Comparison of ENCODE assay signal across 15 cellular contexts in genomic region chr17:63275968-63276349, GRCh38.
DNase-seq lines count a peak whose midpoint lies in the region; ATAC-seq and TF ChIP-seq lines count a peak whose summit lies in the region.
"Had no signal": no experiment of that assay in that cellular context is flagged by ENCODE, and none has a peak within 500 bp of the region (broad histone marks: within the 10 kb centered on the region; RNA-seq: fewer than 3 reads in every experiment).

No MANE protein-coding gene starts in this region.

- peak overlapping the region; percentile 55 for H3K27ac ChIP-seq in AG04450 (ENCODE audit: low read depth, low read length)
- H3K27ac ChIP-seq in left lung = peak overlapping the region; percentile 21 to 42
- H3K27ac ChIP-seq: neural progenitor cell, stomach, VCaP had no signal

- DNase-seq in AG04450 (ENCODE audit: low read depth, low spot score) (no peak), LHCN-M2 (ENCODE audit: low read depth) (peak; percentile 54), left lung (no peak), lower leg skin (ENCODE audit: low spot score in 2 of 2) (no peak)
- DNase-seq: effector memory CD8-positive, alpha-beta T cell; NCI-H187 treated with DMSO at 0.1 percent for 48 hours; NCI-H510A treated with DMSO at 0.1 percent for 48 hours; retina; stomach had no signal

- H3K27me3 Mint-ChIP-seq in activated T-helper 17 cell treated with anti-CD3 and anti-CD28 coated beads, Interleukin-2, amount 50 U/mL, for 72 hours = no peaks in the 10 kb centered on the region
- H3K27me3 Mint-ChIP-seq: effector memory CD8-positive, alpha-beta T cell had no signal

- H3K9me3 ChIP-seq in AG04450 (ENCODE audit: control insufficient read depth, insufficient read depth, low read length) (no peaks in the 10 kb centered on the region), left lung (no peaks in the 10 kb centered on the region)
- H3K9me3 ChIP-seq: stomach had no signal

- CTCF ChIA-PET in AG04450 (lab: Charles Lee) = no interaction called here

- WGBS in lower leg skin, 2 donors = 60 to 65% methylated on average over 2 of the region's 2 CpGs

- H3K27ac Mint-ChIP-seq in activated T-helper 17 cell treated with anti-CD3 and anti-CD28 coated beads, Interleukin-2, amount 50 U/mL, for 72 hours = peak overlapping the region; percentile 23
- H3K27ac Mint-ChIP-seq: effector memory CD8-positive, alpha-beta T cell; neural progenitor cell had no signal

- H3K4me3 Mint-ChIP-seq in activated T-helper 17 cell treated with anti-CD3 and anti-CD28 coated beads, Interleukin-2, amount 50 U/mL, for 72 hours = no peak overlapping the region
- H3K4me3 Mint-ChIP-seq: effector memory CD8-positive, alpha-beta T cell; neural progenitor cell had no signal

- peaks cover 0 to 43% of the 10 kb centered on the region in 2 donors for H3K4me1 ChIP-seq in left lung

- no peak overlapping the region for H3K4me3 ChIP-seq in AG04450 (ENCODE audit: low read depth, low read length)
- no peak overlapping the region for H3K4me3 ChIP-seq in left lung
- H3K4me3 ChIP-seq in lower leg skin (ENCODE audit: low read depth, poor library complexity, severe bottlenecking) = no peak overlapping the region
- H3K4me3 ChIP-seq: neural progenitor cell, stomach had no signal

- H3K27me3 ChIP-seq in AG04450 (ENCODE audit: control insufficient read depth, insufficient read depth, low read length) (no peaks in the 10 kb centered on the region), left lung (no peaks in the 10 kb centered on the region)
- H3K27me3 ChIP-seq: neural progenitor cell, stomach had no signal

- intact Hi-C loops in left lung (cut with DNase I) = no loop called here
- intact Hi-C loops in lower leg skin (cut with DNase I; ENCODE audit: low total_unique reads) = no loop called here

- H3K4me1 Mint-ChIP-seq in activated T-helper 17 cell treated with anti-CD3 and anti-CD28 coated beads, Interleukin-2, amount 50 U/mL, for 72 hours = peaks cover 18% of the 10 kb centered on the region
- H3K4me1 Mint-ChIP-seq: neural progenitor cell had no signal

- no peaks in the 10 kb centered on the region for H3K9me3 Mint-ChIP-seq in activated T-helper 17 cell treated with anti-CD3 and anti-CD28 coated beads, Interleukin-2, amount 50 U/mL, for 72 hours
- H3K9me3 Mint-ChIP-seq: effector memory CD8-positive, alpha-beta T cell; neural progenitor cell had no signal

- no peak for TF ChIP-seq POLR2A in lower leg skin (IDR thresholded peaks at IDR 0.05)

- ATAC-seq in activated T-helper 17 cell treated with anti-CD3 and anti-CD28 coated beads, Interleukin-2, amount 50 U/mL, for 72 hours (replicated peaks) = no peak
- ATAC-seq in left lung (no peak), GM18867 (IDR thresholded peaks at IDR 0.05; ENCODE audit: unreplicated experiment) (no peak), HG03108 (IDR thresholded peaks at IDR 0.05; ENCODE audit: unreplicated experiment) (no peak), GM18520 (IDR thresholded peaks at IDR 0.05; ENCODE audit: unreplicated experiment) (no peak)
- ATAC-seq: effector memory CD8-positive, alpha-beta T cell had no signal

- POLR2A ChIA-PET in AG04450 (lab: Yijun Ruan, JAX) = no interaction called here

- TF ChIP-seq CTCF in AG04450 (IDR thresholded peaks at IDR 0.05; ENCODE audit: low read depth, low read length) = no peak
- no peak for TF ChIP-seq CTCF in left lung (IDR thresholded peaks at IDR 0.05)
- no peak for TF ChIP-seq CTCF in lower leg skin (IDR thresholded peaks at IDR 0.05)

- peaks cover 5% of the 10 kb centered on the region for H3K36me3 Mint-ChIP-seq in activated T-helper 17 cell treated with anti-CD3 and anti-CD28 coated beads, Interleukin-2, amount 50 U/mL, for 72 hours (ENCODE audit: low read depth)

- no peaks in the 10 kb centered on the region for H3K36me3 ChIP-seq in left lung
- H3K36me3 ChIP-seq: neural progenitor cell, stomach had no signal
